1 cellular context compared by ENCODE assay signal in genomic region chr5:156042726-156043125, GRCh38.
TF ChIP-seq lines count a peak whose summit lies in the region.

No MANE protein-coding gene starts in this region.

TF ChIP-seq in H1, 55 proteins besides CTCF, POLR2A, EP300 and RAD21:
- TF ChIP-seq TBP (IDR thresholded peaks at IDR 0.05; ENCODE audit: low read depth, low read length): no peak
- no peak for TF ChIP-seq KDM4A (IDR thresholded peaks at IDR 0.05; ENCODE audit: low read depth, low read length, severe bottlenecking)
- TF ChIP-seq, protein P1, sequence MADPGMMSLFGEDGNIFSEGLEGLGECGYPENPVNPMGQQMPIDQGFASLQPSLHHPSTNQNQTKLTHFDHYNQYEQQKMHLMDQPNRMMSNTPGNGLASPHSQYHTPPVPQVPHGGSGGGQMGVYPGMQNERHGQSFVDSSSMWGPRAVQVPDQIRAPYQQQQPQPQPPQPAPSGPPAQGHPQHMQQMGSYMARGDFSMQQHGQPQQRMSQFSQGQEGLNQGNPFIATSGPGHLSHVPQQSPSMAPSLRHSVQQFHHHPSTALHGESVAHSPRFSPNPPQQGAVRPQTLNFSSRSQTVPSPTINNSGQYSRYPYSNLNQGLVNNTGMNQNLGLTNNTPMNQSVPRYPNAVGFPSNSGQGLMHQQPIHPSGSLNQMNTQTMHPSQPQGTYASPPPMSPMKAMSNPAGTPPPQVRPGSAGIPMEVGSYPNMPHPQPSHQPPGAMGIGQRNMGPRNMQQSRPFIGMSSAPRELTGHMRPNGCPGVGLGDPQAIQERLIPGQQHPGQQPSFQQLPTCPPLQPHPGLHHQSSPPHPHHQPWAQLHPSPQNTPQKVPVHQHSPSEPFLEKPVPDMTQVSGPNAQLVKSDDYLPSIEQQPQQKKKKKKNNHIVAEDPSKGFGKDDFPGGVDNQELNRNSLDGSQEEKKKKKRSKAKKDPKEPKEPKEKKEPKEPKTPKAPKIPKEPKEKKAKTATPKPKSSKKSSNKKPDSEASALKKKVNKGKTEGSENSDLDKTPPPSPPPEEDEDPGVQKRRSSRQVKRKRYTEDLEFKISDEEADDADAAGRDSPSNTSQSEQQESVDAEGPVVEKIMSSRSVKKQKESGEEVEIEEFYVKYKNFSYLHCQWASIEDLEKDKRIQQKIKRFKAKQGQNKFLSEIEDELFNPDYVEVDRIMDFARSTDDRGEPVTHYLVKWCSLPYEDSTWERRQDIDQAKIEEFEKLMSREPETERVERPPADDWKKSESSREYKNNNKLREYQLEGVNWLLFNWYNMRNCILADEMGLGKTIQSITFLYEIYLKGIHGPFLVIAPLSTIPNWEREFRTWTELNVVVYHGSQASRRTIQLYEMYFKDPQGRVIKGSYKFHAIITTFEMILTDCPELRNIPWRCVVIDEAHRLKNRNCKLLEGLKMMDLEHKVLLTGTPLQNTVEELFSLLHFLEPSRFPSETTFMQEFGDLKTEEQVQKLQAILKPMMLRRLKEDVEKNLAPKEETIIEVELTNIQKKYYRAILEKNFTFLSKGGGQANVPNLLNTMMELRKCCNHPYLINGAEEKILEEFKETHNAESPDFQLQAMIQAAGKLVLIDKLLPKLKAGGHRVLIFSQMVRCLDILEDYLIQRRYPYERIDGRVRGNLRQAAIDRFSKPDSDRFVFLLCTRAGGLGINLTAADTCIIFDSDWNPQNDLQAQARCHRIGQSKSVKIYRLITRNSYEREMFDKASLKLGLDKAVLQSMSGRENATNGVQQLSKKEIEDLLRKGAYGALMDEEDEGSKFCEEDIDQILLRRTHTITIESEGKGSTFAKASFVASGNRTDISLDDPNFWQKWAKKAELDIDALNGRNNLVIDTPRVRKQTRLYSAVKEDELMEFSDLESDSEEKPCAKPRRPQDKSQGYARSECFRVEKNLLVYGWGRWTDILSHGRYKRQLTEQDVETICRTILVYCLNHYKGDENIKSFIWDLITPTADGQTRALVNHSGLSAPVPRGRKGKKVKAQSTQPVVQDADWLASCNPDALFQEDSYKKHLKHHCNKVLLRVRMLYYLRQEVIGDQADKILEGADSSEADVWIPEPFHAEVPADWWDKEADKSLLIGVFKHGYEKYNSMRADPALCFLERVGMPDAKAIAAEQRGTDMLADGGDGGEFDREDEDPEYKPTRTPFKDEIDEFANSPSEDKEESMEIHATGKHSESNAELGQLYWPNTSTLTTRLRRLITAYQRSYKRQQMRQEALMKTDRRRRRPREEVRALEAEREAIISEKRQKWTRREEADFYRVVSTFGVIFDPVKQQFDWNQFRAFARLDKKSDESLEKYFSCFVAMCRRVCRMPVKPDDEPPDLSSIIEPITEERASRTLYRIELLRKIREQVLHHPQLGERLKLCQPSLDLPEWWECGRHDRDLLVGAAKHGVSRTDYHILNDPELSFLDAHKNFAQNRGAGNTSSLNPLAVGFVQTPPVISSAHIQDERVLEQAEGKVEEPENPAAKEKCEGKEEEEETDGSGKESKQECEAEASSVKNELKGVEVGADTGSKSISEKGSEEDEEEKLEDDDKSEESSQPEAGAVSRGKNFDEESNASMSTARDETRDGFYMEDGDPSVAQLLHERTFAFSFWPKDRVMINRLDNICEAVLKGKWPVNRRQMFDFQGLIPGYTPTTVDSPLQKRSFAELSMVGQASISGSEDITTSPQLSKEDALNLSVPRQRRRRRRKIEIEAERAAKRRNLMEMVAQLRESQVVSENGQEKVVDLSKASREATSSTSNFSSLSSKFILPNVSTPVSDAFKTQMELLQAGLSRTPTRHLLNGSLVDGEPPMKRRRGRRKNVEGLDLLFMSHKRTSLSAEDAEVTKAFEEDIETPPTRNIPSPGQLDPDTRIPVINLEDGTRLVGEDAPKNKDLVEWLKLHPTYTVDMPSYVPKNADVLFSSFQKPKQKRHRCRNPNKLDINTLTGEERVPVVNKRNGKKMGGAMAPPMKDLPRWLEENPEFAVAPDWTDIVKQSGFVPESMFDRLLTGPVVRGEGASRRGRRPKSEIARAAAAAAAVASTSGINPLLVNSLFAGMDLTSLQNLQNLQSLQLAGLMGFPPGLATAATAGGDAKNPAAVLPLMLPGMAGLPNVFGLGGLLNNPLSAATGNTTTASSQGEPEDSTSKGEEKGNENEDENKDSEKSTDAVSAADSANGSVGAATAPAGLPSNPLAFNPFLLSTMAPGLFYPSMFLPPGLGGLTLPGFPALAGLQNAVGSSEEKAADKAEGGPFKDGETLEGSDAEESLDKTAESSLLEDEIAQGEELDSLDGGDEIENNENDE (IDR thresholded peaks at IDR 0.05; ENCODE audit: insufficient replicate concordance, low read length): no peak
- TF ChIP-seq RXRA (IDR thresholded peaks at IDR 0.05; ENCODE audit: insufficient read depth, low read depth, low read length): no peak
- TF ChIP-seq, protein P2, sequence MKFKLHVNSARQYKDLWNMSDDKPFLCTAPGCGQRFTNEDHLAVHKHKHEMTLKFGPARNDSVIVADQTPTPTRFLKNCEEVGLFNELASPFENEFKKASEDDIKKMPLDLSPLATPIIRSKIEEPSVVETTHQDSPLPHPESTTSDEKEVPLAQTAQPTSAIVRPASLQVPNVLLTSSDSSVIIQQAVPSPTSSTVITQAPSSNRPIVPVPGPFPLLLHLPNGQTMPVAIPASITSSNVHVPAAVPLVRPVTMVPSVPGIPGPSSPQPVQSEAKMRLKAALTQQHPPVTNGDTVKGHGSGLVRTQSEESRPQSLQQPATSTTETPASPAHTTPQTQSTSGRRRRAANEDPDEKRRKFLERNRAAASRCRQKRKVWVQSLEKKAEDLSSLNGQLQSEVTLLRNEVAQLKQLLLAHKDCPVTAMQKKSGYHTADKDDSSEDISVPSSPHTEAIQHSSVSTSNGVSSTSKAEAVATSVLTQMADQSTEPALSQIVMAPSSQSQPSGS (IDR thresholded peaks at IDR 0.05; ENCODE audit: low read length): no peak
- no peak for TF ChIP-seq RNF2 (IDR thresholded peaks at IDR 0.05; ENCODE audit: borderline replicate concordance, low read depth, low read length, missing control alignments, poor library complexity, severe bottlenecking)
- no peak for TF ChIP-seq SAP30 (IDR thresholded peaks at IDR 0.05; ENCODE audit: insufficient read depth, insufficient replicate concordance, low read length)
- no peak for TF ChIP-seq ASH2L (IDR thresholded peaks at IDR 0.05; ENCODE audit: low read length)
- no peak for TF ChIP-seq JUND (IDR thresholded peaks at IDR 0.05; ENCODE audit: low read length)
- TF ChIP-seq NRF1 (IDR thresholded peaks at IDR 0.05; ENCODE audit: low read depth, low read length): no peak
- no peak for TF ChIP-seq SRF (IDR thresholded peaks at IDR 0.05; ENCODE audit: low read depth, low read length)
- TF ChIP-seq BRCA1 (IDR thresholded peaks at IDR 0.05; ENCODE audit: low read depth, low read length): no peak
- no peak for TF ChIP-seq BACH1 (IDR thresholded peaks at IDR 0.05; ENCODE audit: low read length)
- TF ChIP-seq, protein P3, sequence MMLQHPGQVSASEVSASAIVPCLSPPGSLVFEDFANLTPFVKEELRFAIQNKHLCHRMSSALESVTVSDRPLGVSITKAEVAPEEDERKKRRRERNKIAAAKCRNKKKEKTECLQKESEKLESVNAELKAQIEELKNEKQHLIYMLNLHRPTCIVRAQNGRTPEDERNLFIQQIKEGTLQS (IDR thresholded peaks at IDR 0.05; ENCODE audit: insufficient read depth, low read depth, low read length): no peak
- TF ChIP-seq CBX5 (IDR thresholded peaks at IDR 0.05; ENCODE audit: low read depth, low read length): no peak
- TF ChIP-seq RBBP5 (IDR thresholded peaks at IDR 0.05; ENCODE audit: borderline replicate concordance, low read depth, low read length): no peak
- no peak for TF ChIP-seq HDAC6 (IDR thresholded peaks at IDR 0.05; ENCODE audit: low read depth, low read length)
- no peak for TF ChIP-seq POLR2AphosphoS5 (IDR thresholded peaks at IDR 0.05; ENCODE audit: low read depth, low read length)
- no peak for TF ChIP-seq EGR1 (IDR thresholded peaks at IDR 0.05; ENCODE audit: borderline replicate concordance, low read depth, low read length)
